In genomic region chr17:44095647-44096496, GRCh38 we compare ENCODE assay signal across 1 cellular context.
TF ChIP-seq lines count a peak whose summit lies in the region.

No MANE protein-coding gene starts in this region.

TF ChIP-seq in WTC11, 78 proteins besides CTCF, POLR2A, EP300 and RAD21 (continued from another document):
- TF ChIP-seq SP1 (CRISPR knock-in tag; conservative IDR thresholded peaks at IDR 0.05), result peak; percentile 72; the same call in 1 of the 2 replicates
- no peak for TF ChIP-seq ZNF396 (CRISPR knock-in tag; IDR thresholded peaks at IDR 0.05; ENCODE audit: borderline replicate concordance)
- no peak for TF ChIP-seq TCF7 (CRISPR knock-in tag; IDR thresholded peaks at IDR 0.05; ENCODE audit: low read depth)
- no peak for TF ChIP-seq IRF2 (CRISPR knock-in tag; IDR thresholded peaks at IDR 0.05; ENCODE audit: borderline replicate concordance, low read depth)
- no peak; the same call in 1 of the 2 replicates for TF ChIP-seq ZNF138 (CRISPR knock-in tag; conservative IDR thresholded peaks at IDR 0.05)
TF ChIP-seq in WTC11: peak in this region for 10.
